In genomic region chr22:20421507-20421874, GRCh38 we compare ENCODE assay signal across 1 cellular context.
TF ChIP-seq lines count a peak whose summit lies in the region.

No MANE protein-coding gene starts in this region.

TF ChIP-seq in K562, 482 proteins besides CTCF, POLR2A, EP300 and RAD21 (continued from another document and continues in another):
- TF ChIP-seq, protein P1, sequence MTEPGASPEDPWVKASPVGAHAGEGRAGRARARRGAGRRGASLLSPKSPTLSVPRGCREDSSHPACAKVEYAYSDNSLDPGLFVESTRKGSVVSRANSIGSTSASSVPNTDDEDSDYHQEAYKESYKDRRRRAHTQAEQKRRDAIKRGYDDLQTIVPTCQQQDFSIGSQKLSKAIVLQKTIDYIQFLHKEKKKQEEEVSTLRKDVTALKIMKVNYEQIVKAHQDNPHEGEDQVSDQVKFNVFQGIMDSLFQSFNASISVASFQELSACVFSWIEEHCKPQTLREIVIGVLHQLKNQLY (CRISPR knock-in tag; conservative IDR thresholded peaks at IDR 0.05), result peak in 1 of 2 experiments; percentile 27; a peak in 1 of 4 replicates
- 0 out of 2 replicates have a peak, but pooled peaks have one; percentile 6 for TF ChIP-seq DPF2 (IDR thresholded peaks at IDR 0.05)
- peak in 1 of 2 experiments; percentile 15; a peak in 1 of 4 replicates for TF ChIP-seq TRIM24 (IDR thresholded peaks at IDR 0.05)
- peak; percentile 29; the same call in 1 of the 2 replicates for TF ChIP-seq CC2D1A (IDR thresholded peaks at IDR 0.05)
- TF ChIP-seq TAL1 (IDR thresholded peaks at IDR 0.05), result no peak; the same call in 1 of the 2 replicates
- no peak for TF ChIP-seq E2F6 (IDR thresholded peaks at IDR 0.05; ENCODE audit: borderline replicate concordance in 1 of 2, extremely low read depth in 1 of 2, insufficient read depth in 1 of 2, insufficient read length in 1 of 2, low read depth in 1 of 2, low read length in 1 of 2, poor library complexity in 1 of 2, severe bottlenecking in 1 of 2)
- TF ChIP-seq RBM34 (IDR thresholded peaks at IDR 0.05; ENCODE audit: borderline replicate concordance, insufficient read depth, low read length), result no peak
- TF ChIP-seq KLF1 (tag; IDR thresholded peaks at IDR 0.05), result no peak
- TF ChIP-seq, protein P2, sequence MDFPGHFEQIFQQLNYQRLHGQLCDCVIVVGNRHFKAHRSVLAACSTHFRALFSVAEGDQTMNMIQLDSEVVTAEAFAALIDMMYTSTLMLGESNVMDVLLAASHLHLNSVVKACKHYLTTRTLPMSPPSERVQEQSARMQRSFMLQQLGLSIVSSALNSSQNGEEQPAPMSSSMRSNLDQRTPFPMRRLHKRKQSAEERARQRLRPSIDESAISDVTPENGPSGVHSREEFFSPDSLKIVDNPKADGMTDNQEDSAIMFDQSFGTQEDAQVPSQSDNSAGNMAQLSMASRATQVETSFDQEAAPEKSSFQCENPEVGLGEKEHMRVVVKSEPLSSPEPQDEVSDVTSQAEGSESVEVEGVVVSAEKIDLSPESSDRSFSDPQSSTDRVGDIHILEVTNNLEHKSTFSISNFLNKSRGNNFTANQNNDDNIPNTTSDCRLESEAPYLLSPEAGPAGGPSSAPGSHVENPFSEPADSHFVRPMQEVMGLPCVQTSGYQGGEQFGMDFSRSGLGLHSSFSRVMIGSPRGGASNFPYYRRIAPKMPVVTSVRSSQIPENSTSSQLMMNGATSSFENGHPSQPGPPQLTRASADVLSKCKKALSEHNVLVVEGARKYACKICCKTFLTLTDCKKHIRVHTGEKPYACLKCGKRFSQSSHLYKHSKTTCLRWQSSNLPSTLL (IDR thresholded peaks at IDR 0.05), result peak; percentile 66; the same call in 1 of the 2 replicates
- TF ChIP-seq RBM14 (IDR thresholded peaks at IDR 0.05; ENCODE audit: borderline replicate concordance, insufficient read depth, low read depth, low read length), result no peak
- no peak for TF ChIP-seq ERF (CRISPR knock-in tag; IDR thresholded peaks at IDR 0.05)
- TF ChIP-seq, protein P3, sequence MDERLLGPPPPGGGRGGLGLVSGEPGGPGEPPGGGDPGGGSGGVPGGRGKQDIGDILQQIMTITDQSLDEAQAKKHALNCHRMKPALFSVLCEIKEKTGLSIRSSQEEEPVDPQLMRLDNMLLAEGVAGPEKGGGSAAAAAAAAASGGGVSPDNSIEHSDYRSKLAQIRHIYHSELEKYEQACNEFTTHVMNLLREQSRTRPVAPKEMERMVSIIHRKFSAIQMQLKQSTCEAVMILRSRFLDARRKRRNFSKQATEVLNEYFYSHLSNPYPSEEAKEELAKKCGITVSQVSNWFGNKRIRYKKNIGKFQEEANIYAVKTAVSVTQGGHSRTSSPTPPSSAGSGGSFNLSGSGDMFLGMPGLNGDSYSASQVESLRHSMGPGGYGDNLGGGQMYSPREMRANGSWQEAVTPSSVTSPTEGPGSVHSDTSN (CRISPR knock-in tag; IDR thresholded peaks at IDR 0.05; ENCODE audit: low read depth), result no peak
- TF ChIP-seq, protein P3 (tag; conservative IDR thresholded peaks at IDR 0.05; ENCODE audit: low read depth), result no peak
- no peak for TF ChIP-seq ZNF717 (CRISPR knock-in tag; IDR thresholded peaks at IDR 0.05)
- no peak for TF ChIP-seq RCOR1 (IDR thresholded peaks at IDR 0.05; ENCODE audit: borderline replicate concordance in 1 of 2, low read depth in 2 of 2, low read length in 2 of 2)
- TF ChIP-seq ZSCAN32 (CRISPR knock-in tag; IDR thresholded peaks at IDR 0.05), result no peak
- TF ChIP-seq HDAC1 (IDR thresholded peaks at IDR 0.05), result peak in 1 of 2 experiments; percentile 50; a peak in 1 of 4 replicates
- peak; percentile 70; the same call in 1 of the 2 replicates for TF ChIP-seq HLTF (IDR thresholded peaks at IDR 0.05)
- no peak for TF ChIP-seq CREB3 (tag; conservative IDR thresholded peaks at IDR 0.05; ENCODE audit: low read depth)
- peak in 1 of 2 experiments; percentile 82; a peak in 1 of 4 replicates for TF ChIP-seq CSDE1 (IDR thresholded peaks at IDR 0.05)
- no peak for TF ChIP-seq SIN3A (IDR thresholded peaks at IDR 0.05; ENCODE audit: borderline replicate concordance in 2 of 2, control insufficient read depth in 1 of 2, low read depth in 2 of 2, low read length in 2 of 2)
- TF ChIP-seq L3MBTL2 (IDR thresholded peaks at IDR 0.05), result no peak; the same call in 1 of the 2 replicates
- TF ChIP-seq GATAD2B (IDR thresholded peaks at IDR 0.05; ENCODE audit: borderline replicate concordance), result no peak
- TF ChIP-seq E2F5 (CRISPR knock-in tag; IDR thresholded peaks at IDR 0.05), result peak; percentile 89; the same call in 1 of the 2 replicates
- TF ChIP-seq SMARCA5 (IDR thresholded peaks at IDR 0.05), result peak; percentile 59
- no peak for TF ChIP-seq NFE2 (IDR thresholded peaks at IDR 0.05; ENCODE audit: low read depth)
- TF ChIP-seq HMG20B (CRISPR knock-in tag; IDR thresholded peaks at IDR 0.05), result no peak
- peak; percentile 22; the same call in 1 of the 2 replicates for TF ChIP-seq JUND (IDR thresholded peaks at IDR 0.05; ENCODE audit: borderline replicate concordance, low read depth, low read length)
- no peak for TF ChIP-seq JUND (tag; IDR thresholded peaks at IDR 0.05; ENCODE audit: borderline replicate concordance, low read depth, low read length)
- peak; percentile 83; the same call in 1 of the 2 replicates for TF ChIP-seq ELF4 (CRISPR knock-in tag; IDR thresholded peaks at IDR 0.05)
- no peak for TF ChIP-seq WHSC1 (IDR thresholded peaks at IDR 0.05; ENCODE audit: low read length)
- peak; percentile 95 to 100 for TF ChIP-seq MCM7 (IDR thresholded peaks at IDR 0.05)
- TF ChIP-seq MIER1 (IDR thresholded peaks at IDR 0.05; ENCODE audit: low read depth), result peak; percentile 42; the same call in 1 of the 2 replicates
- TF ChIP-seq, protein P4, sequence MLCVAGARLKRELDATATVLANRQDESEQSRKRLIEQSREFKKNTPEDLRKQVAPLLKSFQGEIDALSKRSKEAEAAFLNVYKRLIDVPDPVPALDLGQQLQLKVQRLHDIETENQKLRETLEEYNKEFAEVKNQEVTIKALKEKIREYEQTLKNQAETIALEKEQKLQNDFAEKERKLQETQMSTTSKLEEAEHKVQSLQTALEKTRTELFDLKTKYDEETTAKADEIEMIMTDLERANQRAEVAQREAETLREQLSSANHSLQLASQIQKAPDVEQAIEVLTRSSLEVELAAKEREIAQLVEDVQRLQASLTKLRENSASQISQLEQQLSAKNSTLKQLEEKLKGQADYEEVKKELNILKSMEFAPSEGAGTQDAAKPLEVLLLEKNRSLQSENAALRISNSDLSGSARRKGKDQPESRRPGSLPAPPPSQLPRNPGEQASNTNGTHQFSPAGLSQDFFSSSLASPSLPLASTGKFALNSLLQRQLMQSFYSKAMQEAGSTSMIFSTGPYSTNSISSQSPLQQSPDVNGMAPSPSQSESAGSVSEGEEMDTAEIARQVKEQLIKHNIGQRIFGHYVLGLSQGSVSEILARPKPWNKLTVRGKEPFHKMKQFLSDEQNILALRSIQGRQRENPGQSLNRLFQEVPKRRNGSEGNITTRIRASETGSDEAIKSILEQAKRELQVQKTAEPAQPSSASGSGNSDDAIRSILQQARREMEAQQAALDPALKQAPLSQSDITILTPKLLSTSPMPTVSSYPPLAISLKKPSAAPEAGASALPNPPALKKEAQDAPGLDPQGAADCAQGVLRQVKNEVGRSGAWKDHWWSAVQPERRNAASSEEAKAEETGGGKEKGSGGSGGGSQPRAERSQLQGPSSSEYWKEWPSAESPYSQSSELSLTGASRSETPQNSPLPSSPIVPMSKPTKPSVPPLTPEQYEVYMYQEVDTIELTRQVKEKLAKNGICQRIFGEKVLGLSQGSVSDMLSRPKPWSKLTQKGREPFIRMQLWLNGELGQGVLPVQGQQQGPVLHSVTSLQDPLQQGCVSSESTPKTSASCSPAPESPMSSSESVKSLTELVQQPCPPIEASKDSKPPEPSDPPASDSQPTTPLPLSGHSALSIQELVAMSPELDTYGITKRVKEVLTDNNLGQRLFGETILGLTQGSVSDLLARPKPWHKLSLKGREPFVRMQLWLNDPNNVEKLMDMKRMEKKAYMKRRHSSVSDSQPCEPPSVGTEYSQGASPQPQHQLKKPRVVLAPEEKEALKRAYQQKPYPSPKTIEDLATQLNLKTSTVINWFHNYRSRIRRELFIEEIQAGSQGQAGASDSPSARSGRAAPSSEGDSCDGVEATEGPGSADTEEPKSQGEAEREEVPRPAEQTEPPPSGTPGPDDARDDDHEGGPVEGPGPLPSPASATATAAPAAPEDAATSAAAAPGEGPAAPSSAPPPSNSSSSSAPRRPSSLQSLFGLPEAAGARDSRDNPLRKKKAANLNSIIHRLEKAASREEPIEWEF (CRISPR knock-in tag; IDR thresholded peaks at IDR 0.05), result no peak
- TF ChIP-seq, protein P5, sequence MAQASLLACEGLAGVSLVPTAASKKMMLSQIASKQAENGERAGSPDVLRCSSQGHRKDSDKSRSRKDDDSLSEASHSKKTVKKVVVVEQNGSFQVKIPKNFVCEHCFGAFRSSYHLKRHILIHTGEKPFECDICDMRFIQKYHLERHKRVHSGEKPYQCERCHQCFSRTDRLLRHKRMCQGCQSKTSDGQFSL (CRISPR knock-in tag; IDR thresholded peaks at IDR 0.05), result no peak
- TF ChIP-seq, protein P5 (tag; IDR thresholded peaks at IDR 0.05), result no peak
- TF ChIP-seq, protein P6, sequence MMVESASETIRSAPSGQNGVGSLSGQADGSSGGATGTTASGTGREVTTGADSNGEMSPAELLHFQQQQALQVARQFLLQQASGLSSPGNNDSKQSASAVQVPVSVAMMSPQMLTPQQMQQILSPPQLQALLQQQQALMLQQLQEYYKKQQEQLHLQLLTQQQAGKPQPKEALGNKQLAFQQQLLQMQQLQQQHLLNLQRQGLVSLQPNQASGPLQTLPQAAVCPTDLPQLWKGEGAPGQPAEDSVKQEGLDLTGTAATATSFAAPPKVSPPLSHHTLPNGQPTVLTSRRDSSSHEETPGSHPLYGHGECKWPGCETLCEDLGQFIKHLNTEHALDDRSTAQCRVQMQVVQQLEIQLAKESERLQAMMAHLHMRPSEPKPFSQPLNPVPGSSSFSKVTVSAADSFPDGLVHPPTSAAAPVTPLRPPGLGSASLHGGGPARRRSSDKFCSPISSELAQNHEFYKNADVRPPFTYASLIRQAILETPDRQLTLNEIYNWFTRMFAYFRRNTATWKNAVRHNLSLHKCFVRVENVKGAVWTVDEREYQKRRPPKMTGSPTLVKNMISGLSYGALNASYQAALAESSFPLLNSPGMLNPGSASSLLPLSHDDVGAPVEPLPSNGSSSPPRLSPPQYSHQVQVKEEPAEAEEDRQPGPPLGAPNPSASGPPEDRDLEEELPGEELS (CRISPR knock-in tag; IDR thresholded peaks at IDR 0.05; ENCODE audit: borderline replicate concordance), result no peak
- TF ChIP-seq ZC3H8 (IDR thresholded peaks at IDR 0.05), result peak; percentile 59; the same call in 1 of the 2 replicates
- no peak for TF ChIP-seq ZNF23 (CRISPR knock-in tag; IDR thresholded peaks at IDR 0.05)
- no peak for TF ChIP-seq SPI1 (IDR thresholded peaks at IDR 0.05; ENCODE audit: borderline replicate concordance, low read depth, low read length)
- TF ChIP-seq PRPF4 (IDR thresholded peaks at IDR 0.05; ENCODE audit: insufficient read depth, low read depth, low read length, poor library complexity, severe bottlenecking), result no peak
- TF ChIP-seq ZNF197 (CRISPR knock-in tag; IDR thresholded peaks at IDR 0.05; ENCODE audit: low read depth), result no peak
- no peak for TF ChIP-seq ATF1 (CRISPR knock-in tag; IDR thresholded peaks at IDR 0.05)
- TF ChIP-seq ATF1 (tag; IDR thresholded peaks at IDR 0.05), result no peak
- TF ChIP-seq ZNF280A (IDR thresholded peaks at IDR 0.05; ENCODE audit: low read depth, partially characterized antibody), result peak; percentile 43
